Comparison of ENCODE assay signal across 8 cellular contexts in the genomic region with DNA sequence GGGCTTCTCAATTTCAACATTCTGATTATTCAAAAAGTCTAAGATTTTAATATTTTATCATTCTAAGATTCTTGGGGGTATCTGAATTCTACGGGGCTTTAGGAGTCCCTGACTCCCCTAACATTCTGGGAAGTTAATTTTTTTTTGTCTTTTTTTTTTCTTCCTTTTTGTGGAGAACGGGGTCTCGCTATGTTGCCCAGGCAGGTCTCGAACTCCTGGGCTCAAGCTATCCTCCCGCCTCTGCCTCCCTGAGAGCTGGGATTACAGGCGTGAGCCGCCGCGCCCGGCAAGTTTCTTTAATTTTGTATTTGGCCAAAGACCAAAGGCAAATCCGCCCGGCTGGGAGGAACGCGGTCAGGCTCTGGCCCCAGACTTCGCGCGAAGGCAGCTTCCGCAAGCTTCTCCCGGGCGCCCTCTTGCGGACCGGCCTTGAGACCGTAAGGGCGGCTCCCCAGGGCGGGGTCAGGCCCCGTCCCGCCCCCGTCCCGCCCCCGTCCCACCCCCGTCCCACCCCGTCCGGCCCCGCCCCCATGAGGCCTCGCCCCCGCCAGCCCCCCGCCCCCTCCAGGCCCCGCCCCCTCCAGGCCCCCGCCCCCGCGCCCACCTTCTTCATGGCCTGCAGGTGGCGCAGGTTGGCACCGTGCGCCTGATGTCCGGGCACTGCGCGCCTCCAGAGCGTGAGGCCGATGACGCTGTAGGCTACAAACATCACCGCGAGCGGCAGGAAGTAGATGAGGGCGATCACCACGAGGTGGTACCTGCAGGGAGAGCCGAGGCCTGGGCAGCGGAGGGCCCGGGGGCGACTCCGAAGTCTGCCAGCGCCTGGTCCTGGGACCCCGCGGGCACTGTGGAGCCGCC. TPM values are rescaled to one million over a fixed set of nuclear protein-coding genes. Genes with fewer than 3 reads are reported as not detected.
DNase-seq lines count a peak whose midpoint lies in the region; ATAC-seq and TF ChIP-seq lines count a peak whose summit lies in the region.

No MANE protein-coding gene starts in this region.

- no peak overlapping the region for H3K4me3 ChIP-seq in KMS-11 (IDR thresholded peaks at IDR 0.05; ENCODE audit: insufficient read depth, low read depth, low read length)

- H3K27me3 ChIP-seq in KMS-11 (ENCODE audit: insufficient read depth, low read depth) = no peaks in the 10 kb centered on the region

- H3K27me3 Mint-ChIP-seq in nephron (ENCODE audit: low read depth) = peaks cover 4% of the 10 kb centered on the region

- peak overlapping the region; percentile 70 to 81 (median 72) for H3K4me3 Mint-ChIP-seq in nephron

- H3K9ac ChIP-seq in KMS-11 = peak overlapping the region; percentile 42; the same call in 1 of the 2 replicates

- H3K27ac Mint-ChIP-seq in nephron = peak overlapping the region; percentile 56 to 92 (median 92)

- H2AFZ ChIP-seq in KMS-11 (ENCODE audit: low read depth) = peak overlapping the region; percentile 70

- DNase-seq in EL (peak; percentile 93), activated T-helper 1 cell treated with Interleukin-2 at 50 U/mL for 16 hours (ENCODE audit: low read depth) (peak; percentile 85), fibroblast of gingiva (ENCODE audit: low read depth) (peak; percentile 94)
- DNase-seq in stimulated activated naive CD4-positive, alpha-beta T cell treated with Interleukin-2 at 50 U/mL for 16 hours (lab: John Stamatoyannopoulos, UW) = peak; percentile 89

- H3K9me3 Mint-ChIP-seq in nephron = no peaks in the 10 kb centered on the region

- ATAC-seq in GM21786 (IDR thresholded peaks at IDR 0.05; ENCODE audit: unreplicated experiment) = peak; percentile 73

- H3K4me1 ChIP-seq in KMS-11 (ENCODE audit: low read depth, poor library complexity, severe bottlenecking) = peaks cover 11% of the 10 kb centered on the region

- H4K20me1 ChIP-seq in KMS-11 (ENCODE audit: insufficient read depth) = no peaks in the 10 kb centered on the region

- no peaks in the 10 kb centered on the region for H3K79me2 ChIP-seq in KMS-11 (ENCODE audit: insufficient read depth, low read depth)

- peaks cover 29% of the 10 kb centered on the region for H3K4me1 Mint-ChIP-seq in nephron

- no peaks in the 10 kb centered on the region for H3K36me3 Mint-ChIP-seq in nephron (ENCODE audit: low read depth)

- H3K36me3 ChIP-seq in KMS-11 (ENCODE audit: insufficient read depth) = no peaks in the 10 kb centered on the region

- 0 out of 2 replicates have a peak, but pooled peaks have one; percentile 19 for TF ChIP-seq CTCF in KMS-11 (conservative IDR thresholded peaks at IDR 0.05; ENCODE audit: low read depth, low read length)
- TF ChIP-seq CTCF in nephron (IDR thresholded peaks at IDR 0.05; ENCODE audit: unreplicated experiment in 3 of 3) = peak; percentile 73 to 86 (median 79)

- peak overlapping the region; percentile 41 for H3K27ac ChIP-seq in KMS-11

- H3K4me2 ChIP-seq in KMS-11 = peak overlapping the region; percentile 53

TF ChIP-seq in PFSK-1, 5 proteins besides CTCF, POLR2A, EP300 and RAD21:
- TF ChIP-seq, protein P1, sequence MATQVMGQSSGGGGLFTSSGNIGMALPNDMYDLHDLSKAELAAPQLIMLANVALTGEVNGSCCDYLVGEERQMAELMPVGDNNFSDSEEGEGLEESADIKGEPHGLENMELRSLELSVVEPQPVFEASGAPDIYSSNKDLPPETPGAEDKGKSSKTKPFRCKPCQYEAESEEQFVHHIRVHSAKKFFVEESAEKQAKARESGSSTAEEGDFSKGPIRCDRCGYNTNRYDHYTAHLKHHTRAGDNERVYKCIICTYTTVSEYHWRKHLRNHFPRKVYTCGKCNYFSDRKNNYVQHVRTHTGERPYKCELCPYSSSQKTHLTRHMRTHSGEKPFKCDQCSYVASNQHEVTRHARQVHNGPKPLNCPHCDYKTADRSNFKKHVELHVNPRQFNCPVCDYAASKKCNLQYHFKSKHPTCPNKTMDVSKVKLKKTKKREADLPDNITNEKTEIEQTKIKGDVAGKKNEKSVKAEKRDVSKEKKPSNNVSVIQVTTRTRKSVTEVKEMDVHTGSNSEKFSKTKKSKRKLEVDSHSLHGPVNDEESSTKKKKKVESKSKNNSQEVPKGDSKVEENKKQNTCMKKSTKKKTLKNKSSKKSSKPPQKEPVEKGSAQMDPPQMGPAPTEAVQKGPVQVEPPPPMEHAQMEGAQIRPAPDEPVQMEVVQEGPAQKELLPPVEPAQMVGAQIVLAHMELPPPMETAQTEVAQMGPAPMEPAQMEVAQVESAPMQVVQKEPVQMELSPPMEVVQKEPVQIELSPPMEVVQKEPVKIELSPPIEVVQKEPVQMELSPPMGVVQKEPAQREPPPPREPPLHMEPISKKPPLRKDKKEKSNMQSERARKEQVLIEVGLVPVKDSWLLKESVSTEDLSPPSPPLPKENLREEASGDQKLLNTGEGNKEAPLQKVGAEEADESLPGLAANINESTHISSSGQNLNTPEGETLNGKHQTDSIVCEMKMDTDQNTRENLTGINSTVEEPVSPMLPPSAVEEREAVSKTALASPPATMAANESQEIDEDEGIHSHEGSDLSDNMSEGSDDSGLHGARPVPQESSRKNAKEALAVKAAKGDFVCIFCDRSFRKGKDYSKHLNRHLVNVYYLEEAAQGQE (IDR thresholded peaks at IDR 0.05; ENCODE audit: insufficient read depth in 1 of 2, low read depth in 2 of 2, low read length in 2 of 2) = no peak
- TF ChIP-seq POLR2AphosphoS5 (IDR thresholded peaks at IDR 0.05; ENCODE audit: low read depth, low read length) (no peak), SIN3A (IDR thresholded peaks at IDR 0.05; ENCODE audit: borderline replicate concordance, insufficient read depth, low read length) (no peak), TAF1 (IDR thresholded peaks at IDR 0.05; ENCODE audit: borderline replicate concordance, insufficient read depth, low read length) (no peak), FOXP2 (optimal IDR thresholded peaks at IDR 0.05; ENCODE audit: borderline replicate concordance, extremely low read depth, extremely low read length, insufficient read depth) (peak; percentile 82)
TF ChIP-seq in PFSK-1: peak in this region for 1.

RNA-seq across cellular contexts. Expression of a gene that starts 8.2 kb away (rescaled TPM):
- 0.48 TPM for polyA plus RNA-seq in PFSK-1 (2012; ENCODE audit: insufficient read length, low read depth)

RNA-seq across cellular contexts. Expression of a gene that starts 42.7 kb away (rescaled TPM):
- 21.6 TPM for polyA plus RNA-seq in PFSK-1 (2012; ENCODE audit: insufficient read length, low read depth)
